In genomic region chr16:73396556-73396955, GRCh38 we compare ENCODE assay signal across 15 cellular contexts.
"Had no signal": no experiment of that assay in that cellular context is flagged by ENCODE, and none has a peak within 500 bp of the region (broad histone marks: within the 10 kb centered on the region; RNA-seq: fewer than 3 reads in every experiment).

No MANE protein-coding gene starts in this region.

- H3K4me3 Mint-ChIP-seq: activated naive CD4-positive, alpha-beta T cell treated with anti-CD3 and anti-CD28 coated beads, Interleukin-2, amount 10 ng/mL, durations not matched to agents 7 days and 5 days; neural progenitor cell; stimulated activated naive CD8-positive, alpha-beta T cell treated with anti-CD3 and anti-CD28 coated beads, Interleukin-15, Interleukin-2, amounts not matched to agents 100 ng/mL and 50 ng/mL, for 24 hours had no signal

- H3K9me3 Mint-ChIP-seq: activated T-helper 2 cell treated with anti-CD3 and anti-CD28 coated beads, Interferon-gamma antibody, Interleukin-2, Interleukin-4, amounts not matched to agents 10 μg/mL and 5 μg/mL and 100 μg/mL, durations not matched to agents 14 hours and 24 hours and 36 hours; stimulated activated naive CD8-positive, alpha-beta T cell treated with anti-CD3 and anti-CD28 coated beads, Interleukin-15, Interleukin-2, amounts not matched to agents 100 ng/mL and 50 ng/mL, for 24 hours had no signal

- H3K27me3 ChIP-seq: neural progenitor cell, upper lobe of right lung had no signal

- ATAC-seq: upper lobe of right lung had no signal

- H3K27ac Mint-ChIP-seq: activated naive CD4-positive, alpha-beta T cell treated with anti-CD3 and anti-CD28 coated beads, Interleukin-2, amount 10 ng/mL, durations not matched to agents 7 days and 5 days; activated T-helper 2 cell treated with anti-CD3 and anti-CD28 coated beads, Interferon-gamma antibody, Interleukin-2, Interleukin-4, amounts not matched to agents 10 μg/mL and 5 μg/mL and 100 μg/mL, durations not matched to agents 14 hours and 24 hours and 36 hours; neural progenitor cell; stimulated activated naive CD8-positive, alpha-beta T cell treated with anti-CD3 and anti-CD28 coated beads, Interleukin-15, Interleukin-2, amounts not matched to agents 100 ng/mL and 50 ng/mL, for 24 hours had no signal

- H3K36me3 Mint-ChIP-seq: activated naive CD4-positive, alpha-beta T cell treated with anti-CD3 and anti-CD28 coated beads, Interleukin-2, amount 10 ng/mL, durations not matched to agents 7 days and 5 days had no signal

- H3K27ac ChIP-seq: epithelial cell of prostate, neural progenitor cell, parathyroid adenoma, upper lobe of right lung had no signal

- H3K27me3 Mint-ChIP-seq: activated naive CD4-positive, alpha-beta T cell treated with anti-CD3 and anti-CD28 coated beads, Interleukin-2, amount 10 ng/mL, durations not matched to agents 7 days and 5 days; stimulated activated naive CD8-positive, alpha-beta T cell treated with anti-CD3 and anti-CD28 coated beads, Interleukin-15, Interleukin-2, amounts not matched to agents 100 ng/mL and 50 ng/mL, for 24 hours had no signal

- H3K4me3 ChIP-seq: neural progenitor cell, upper lobe of right lung had no signal

- H3K9me3 ChIP-seq: upper lobe of right lung had no signal

- DNase-seq: activated CD4-positive, CD25-positive, alpha-beta regulatory T cell; activated naive CD4-positive, alpha-beta T cell treated with anti-CD3 and anti-CD28 coated beads, Interleukin-2, amount 10 ng/mL, durations not matched to agents 7 days and 5 days; caudate nucleus; cortex of kidney; effector memory CD4-positive, alpha-beta T cell; hypothalamus; kidney glomerular epithelial cell; stimulated activated CD4-positive, alpha-beta T cell treated with anti-CD3 and anti-CD28 coated beads, Interleukin-2, amount 100 ng/mL, for 48 hours; stimulated activated CD8-positive, alpha-beta memory T cell treated with anti-CD3 and anti-CD28 coated beads, Interleukin-4, amount 100 ng/mL, for 48 hours; upper lobe of right lung had no signal

- H3K4me1 Mint-ChIP-seq: activated naive CD4-positive, alpha-beta T cell treated with anti-CD3 and anti-CD28 coated beads, Interleukin-2, amount 10 ng/mL, durations not matched to agents 7 days and 5 days had no signal

- H3K4me1 ChIP-seq: parathyroid adenoma, upper lobe of right lung had no signal

- H3K36me3 ChIP-seq: neural progenitor cell, upper lobe of right lung had no signal
